Comparison of ENCODE assay signal across 1 cellular context in the genomic region with DNA sequence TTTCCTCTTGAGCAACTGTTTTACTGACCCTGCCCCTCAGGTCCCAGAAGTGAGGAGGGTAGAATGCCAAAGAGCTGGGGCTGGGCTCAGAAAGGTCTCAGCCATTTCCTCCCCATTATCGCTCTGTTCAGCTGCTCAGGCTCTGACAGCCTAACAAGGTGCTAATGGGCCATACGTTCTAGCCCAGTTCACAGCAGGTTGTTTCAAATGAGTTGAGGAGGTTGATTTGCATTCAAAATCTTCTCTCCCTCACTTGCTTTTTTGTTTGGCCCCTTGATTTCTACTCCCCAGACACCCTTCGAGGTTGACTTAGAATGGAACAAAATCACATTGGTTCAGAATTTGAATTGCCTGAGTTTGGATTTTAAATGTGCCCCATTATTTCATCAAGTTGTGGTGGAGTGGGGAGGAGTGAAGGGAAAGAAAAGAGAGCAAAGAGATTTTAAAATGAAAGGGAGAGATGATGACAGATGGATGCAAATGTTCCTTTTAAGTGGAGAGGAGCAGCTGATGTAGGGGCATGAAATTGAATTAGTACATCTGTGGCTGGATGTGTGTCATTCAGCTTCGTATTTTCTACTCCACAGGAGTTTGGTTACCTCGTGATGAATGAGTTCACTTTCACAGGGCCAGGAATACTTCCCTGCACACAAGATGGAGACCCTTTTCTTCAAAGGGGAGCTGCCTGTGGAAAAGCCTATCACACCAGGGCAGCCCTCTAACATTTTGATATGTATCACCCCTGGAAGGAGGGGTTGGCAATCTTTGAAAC.
TF ChIP-seq lines count a peak whose summit lies in the region.

No MANE protein-coding gene starts in this region.

TF ChIP-seq in H1, 55 proteins besides CTCF, POLR2A, EP300 and RAD21:
- peak; percentile 23 for TF ChIP-seq NANOG (IDR thresholded peaks at IDR 0.05; ENCODE audit: insufficient read depth, low read depth, low read length, poor library complexity, severe bottlenecking)
- 0 out of 4 replicates have a peak, but pooled peaks of 1 of the 2 experiments have one; percentile 49 for TF ChIP-seq SIN3A (conservative IDR thresholded peaks at IDR 0.05 in 1 of 2, IDR thresholded peaks at IDR 0.05 in 1 of 2; ENCODE audit: low read depth in 1 of 2, low read length in 2 of 2)
- TF ChIP-seq YY1 (IDR thresholded peaks at IDR 0.05; ENCODE audit: low read depth, low read length): peak; percentile 55; the same call in 1 of the 2 replicates
- TF ChIP-seq SIRT6 (IDR thresholded peaks at IDR 0.05; ENCODE audit: low read length): no peak
